ENCODE assay signal across 11 cellular contexts in genomic region chr1:23101101-23101827, GRCh38.
DNase-seq lines count a peak whose midpoint lies in the region; ATAC-seq and TF ChIP-seq lines count a peak whose summit lies in the region.
"Had no signal": no experiment of that assay in that cellular context is flagged by ENCODE, and none has a peak within 500 bp of the region (broad histone marks: within the 10 kb centered on the region; RNA-seq: fewer than 3 reads in every experiment).

No MANE protein-coding gene starts in this region.

- no peak for TF ChIP-seq RAD21 in liver (IDR thresholded peaks at IDR 0.05)

- intact Hi-C loops in heart right ventricle (cut with DNase I) (loop anchor here in 2 of 10 donors (2.0 kb wide), 2 partner anchors 78 to 84 kb away; no protein-coding TSS in a partner anchor), Right ventricle myocardium inferior (cut with DNase I) (no loop called here), breast epithelium (cut with DNase I; ENCODE audit: low total_unique reads) (no loop called here), upper lobe of right lung (cut with DNase I) (no loop called here)

- H3K27ac ChIP-seq in heart right ventricle (peak overlapping the region in 7 of 10 donors; percentile 49 to 79 (median 66)), breast epithelium (peak overlapping the region; percentile 72 to 73), liver (ENCODE audit: low read depth in 1 of 2, low read length in 2 of 2) (peak overlapping the region; percentile 44 to 55), upper lobe of right lung (peak overlapping the region; percentile 51)

- peaks cover 27 to 65% (median 56%) of the 10 kb centered on the region in 9 donors for H3K4me1 ChIP-seq in heart right ventricle
- peaks cover 3 to 5% of the 10 kb centered on the region in 2 donors for H3K4me1 ChIP-seq in breast epithelium
- H3K4me1 ChIP-seq in liver (ENCODE audit: control insufficient read depth in 4 of 4, insufficient read depth in 4 of 4, low read length in 3 of 4) = peaks cover 0 to 9% (median 5%) of the 10 kb centered on the region in 4 donors
- peaks cover 47% of the 10 kb centered on the region for H3K4me1 ChIP-seq in upper lobe of right lung

- no peaks in the 10 kb centered on the region for H3K27me3 ChIP-seq in heart right ventricle
- H3K27me3 ChIP-seq in breast epithelium = no peaks in the 10 kb centered on the region
- no peaks in the 10 kb centered on the region for H3K27me3 ChIP-seq in liver (ENCODE audit: control insufficient read depth in 4 of 4, insufficient read depth in 4 of 4, low read length in 3 of 4)
- no peaks in the 10 kb centered on the region for H3K27me3 ChIP-seq in upper lobe of right lung
- H3K27me3 ChIP-seq: Peyer's patch had no signal

- peaks cover 0 to 28% (median under 1%) of the 10 kb centered on the region in 9 donors for H3K36me3 ChIP-seq in heart right ventricle
- H3K36me3 ChIP-seq in breast epithelium = no peaks in the 10 kb centered on the region
- no peaks in the 10 kb centered on the region for H3K36me3 ChIP-seq in liver (ENCODE audit: control insufficient read depth in 4 of 4, insufficient read depth in 3 of 4, low read depth in 1 of 4, low read length in 3 of 4)
- peaks cover 6% of the 10 kb centered on the region for H3K36me3 ChIP-seq in upper lobe of right lung
- H3K36me3 ChIP-seq: Peyer's patch had no signal

- TF ChIP-seq POLR2A in breast epithelium (IDR thresholded peaks at IDR 0.05) = no peak

- ATAC-seq in heart right ventricle (no peak), Right ventricle myocardium inferior (no peak), upper lobe of right lung (no peak), GM19463 (IDR thresholded peaks at IDR 0.05; ENCODE audit: unreplicated experiment) (no peak), GM21723 (IDR thresholded peaks at IDR 0.05; ENCODE audit: unreplicated experiment) (no peak)
- ATAC-seq: left lobe of liver had no signal

- no peak overlapping the region for H3K9ac ChIP-seq in liver (ENCODE audit: low read depth in 1 of 2, low read length in 2 of 2)

- H3K9me3 ChIP-seq in heart right ventricle (no peaks in the 10 kb centered on the region), breast epithelium (no peaks in the 10 kb centered on the region), liver (ENCODE audit: control insufficient read depth in 4 of 4, low read length in 3 of 4) (no peaks in the 10 kb centered on the region), upper lobe of right lung (no peaks in the 10 kb centered on the region)
- H3K9me3 ChIP-seq: Peyer's patch had no signal

- 85 to 89% methylated on average over 3 of the region's 3 CpGs for WGBS in heart right ventricle, 2 donors
- 93% methylated on average over 3 of the region's 3 CpGs for WGBS in liver

- DNase-seq in heart right ventricle (no peak), Right ventricle myocardium inferior (ENCODE audit: missing footprints) (no peak), breast epithelium (ENCODE audit: low spot score in 2 of 2) (no peak), upper lobe of right lung (no peak), NCI-H1436 (lab: John Stamatoyannopoulos, UW) (no peak)
- DNase-seq: NCI-H2107, Peyer's patch had no signal

- no peak overlapping the region for H3K4me3 ChIP-seq in heart right ventricle
- no peak overlapping the region for H3K4me3 ChIP-seq in breast epithelium
- H3K4me3 ChIP-seq in liver (ENCODE audit: low read depth in 1 of 3, low read length in 3 of 3) = no peak overlapping the region
- no peak overlapping the region for H3K4me3 ChIP-seq in upper lobe of right lung
- H3K4me3 ChIP-seq: Peyer's patch had no signal

- TF ChIP-seq CTCF in heart right ventricle (IDR thresholded peaks at IDR 0.05) (no peak), breast epithelium (IDR thresholded peaks at IDR 0.05) (no peak), liver (IDR thresholded peaks at IDR 0.05; ENCODE audit: low read depth, low read length, missing input control) (no peak), upper lobe of right lung (IDR thresholded peaks at IDR 0.05) (no peak)

TF ChIP-seq in liver, 16 proteins besides CTCF, POLR2A, EP300 and RAD21:
- TF ChIP-seq NR2F2 (IDR thresholded peaks at IDR 0.05) (peak; percentile 86), REST (IDR thresholded peaks at IDR 0.05) (no peak)
